In genomic region chr1:235328271-235329138, GRCh38 we compare ENCODE assay signal across 8 cellular contexts. TPM values are rescaled to one million over a fixed set of nuclear protein-coding genes. Genes with fewer than 3 reads are reported as not detected.
DNase-seq lines count a peak whose midpoint lies in the region; ATAC-seq and TF ChIP-seq lines count a peak whose summit lies in the region.

GGPS1 (plus strand) TSS chr1:235328570; CDS start chr1:235335265, 6,695 bp downstream.

- no peak for TF ChIP-seq EP300 in suprapubic skin (IDR thresholded peaks at IDR 0.05)

- peaks cover 13 to 16% of the 10 kb centered on the region in 2 donors for H3K36me3 Mint-ChIP-seq in activated naive CD4-positive, alpha-beta T cell treated with anti-CD3 and anti-CD28 coated beads, Interleukin-2, amount 50 U/mL, for 72 hours

- no peaks in the 10 kb centered on the region for H3K36me3 ChIP-seq in suprapubic skin

- peak within 1 kb of the TSS; percentile 99 for H3K4me3 ChIP-seq in suprapubic skin

- no peaks in the 10 kb centered on the region for H3K27me3 ChIP-seq in suprapubic skin

- DNase-seq in GM10266 (ENCODE audit: extremely low spot score): peak; percentile 94
- DNase-seq in NCI-H1092 treated with DMSO at 0.1 percent for 48 hours (lab: John Stamatoyannopoulos, UW): peak; percentile 100
- peak; percentile 95 to 97 for DNase-seq in activated naive CD4-positive, alpha-beta T cell treated with anti-CD3 and anti-CD28 coated beads, Interleukin-2, amount 50 U/mL, for 72 hours (ENCODE audit: low spot score in 2 of 2)
- peak; percentile 99 for DNase-seq in glomerular endothelial cell (ENCODE audit: extremely low read depth, low read depth, low spot score)
- DNase-seq in occipital lobe (lab: John Stamatoyannopoulos, UW): peak; percentile 98
- peak; percentile 99 for DNase-seq in suprapubic skin (ENCODE audit: low spot score in 2 of 2)

- TF ChIP-seq CTCF in GM10266 (IDR thresholded peaks at IDR 0.05; ENCODE audit: control insufficient read depth, insufficient read depth, low read depth, missing control alignments): no peak
- no peak for TF ChIP-seq CTCF in suprapubic skin (IDR thresholded peaks at IDR 0.05)

- no peaks in the 10 kb centered on the region for H3K9me3 ChIP-seq in suprapubic skin

- no peaks in the 10 kb centered on the region for H3K9me3 Mint-ChIP-seq in activated naive CD4-positive, alpha-beta T cell treated with anti-CD3 and anti-CD28 coated beads, Interleukin-2, amount 50 U/mL, for 72 hours

- under 1% methylated on average over 49 of the region's 54 CpGs for WGBS in suprapubic skin

- ATAC-seq in HG02623 (IDR thresholded peaks at IDR 0.05; ENCODE audit: unreplicated experiment): peak; percentile 67
- ATAC-seq in SK-N-SH treated with all-trans-retinoic acid at 6 μM for 48 hours: peak; percentile 89
- ATAC-seq in activated naive CD4-positive, alpha-beta T cell treated with anti-CD3 and anti-CD28 coated beads, Interleukin-2, amount 50 U/mL, for 72 hours: peak; percentile 80 to 86

- H3K27ac ChIP-seq in suprapubic skin: peak within 1 kb of the TSS; percentile 97

- no peak within 1 kb of the TSS for H3K27ac Mint-ChIP-seq in activated naive CD4-positive, alpha-beta T cell treated with anti-CD3 and anti-CD28 coated beads, Interleukin-2, amount 50 U/mL, for 72 hours

- H3K4me1 ChIP-seq in suprapubic skin: peaks cover 58% of the 10 kb centered on the region

- peak; percentile 34 to 89 for TF ChIP-seq POLR2A in suprapubic skin (IDR thresholded peaks at IDR 0.05)

TF ChIP-seq in SK-N-SH treated with all-trans-retinoic acid at 6 μM for 48 hours, 23 proteins besides CTCF, POLR2A, EP300 and RAD21:
- TF ChIP-seq ZC3H10 (CRISPR knock-in tag; IDR thresholded peaks at IDR 0.05) (no peak), ESRRG (CRISPR knock-in tag; IDR thresholded peaks at IDR 0.05) (no peak), ISL1 (CRISPR knock-in tag; IDR thresholded peaks at IDR 0.05) (no peak), PATZ1 (CRISPR knock-in tag; IDR thresholded peaks at IDR 0.05; ENCODE audit: borderline replicate concordance) (no peak), ZNF8 (CRISPR knock-in tag; IDR thresholded peaks at IDR 0.05) (no peak), SNAI2 (CRISPR knock-in tag; IDR thresholded peaks at IDR 0.05) (no peak), TOX (CRISPR knock-in tag; IDR thresholded peaks at IDR 0.05; ENCODE audit: borderline replicate concordance) (no peak), CSRNP3 (CRISPR knock-in tag; IDR thresholded peaks at IDR 0.05) (no peak), TSHZ2 (CRISPR knock-in tag; IDR thresholded peaks at IDR 0.05) (no peak), ZNF70 (CRISPR knock-in tag; IDR thresholded peaks at IDR 0.05) (no peak), ZFP30 (CRISPR knock-in tag; IDR thresholded peaks at IDR 0.05) (no peak), TCF4 (CRISPR knock-in tag; IDR thresholded peaks at IDR 0.05; ENCODE audit: borderline replicate concordance) (no peak), PPARA (CRISPR knock-in tag; IDR thresholded peaks at IDR 0.05; ENCODE audit: borderline replicate concordance) (no peak), ZFP3 (CRISPR knock-in tag; IDR thresholded peaks at IDR 0.05) (no peak), BACH2 (CRISPR knock-in tag; IDR thresholded peaks at IDR 0.05; ENCODE audit: borderline replicate concordance) (no peak), GLIS3 (CRISPR knock-in tag; IDR thresholded peaks at IDR 0.05) (no peak), POU6F1 (CRISPR knock-in tag; IDR thresholded peaks at IDR 0.05; ENCODE audit: borderline replicate concordance, low read depth) (no peak)

RNA-seq across cellular contexts. Expression of gene GGPS1, which starts in this region (rescaled TPM):
- 10 to 100 TPM; 33.6 to 36.1 TPM for total RNA-seq in activated naive CD4-positive, alpha-beta T cell treated with anti-CD3 and anti-CD28 coated beads, Interleukin-2, amount 50 U/mL, for 72 hours
- total RNA-seq in glomerular endothelial cell (24.6 and 25.3 TPM in 2 replicates), occipital lobe (35.2 TPM), suprapubic skin (10 to 100 TPM; 18.9 to 26.5 (median 21.4) TPM)

Comparison
In these comparisons a context has a peak if more than half of its experiments do, and no peak if none do; other contexts are left out.
1. Peak in every context shown above with its lines: DNase-seq, ATAC-seq, H3K4me3 ChIP-seq and H3K27ac ChIP-seq.